ENCODE assay signal across 8 cellular contexts in genomic region chr19:52857378-52858191, GRCh38. TPM values are rescaled to one million over a fixed set of nuclear protein-coding genes. Genes with fewer than 3 reads are reported as not detected.
DNase-seq lines count a peak whose midpoint lies in the region; ATAC-seq, FAIRE-seq and TF ChIP-seq lines count a peak whose summit lies in the region.
"Not testable (repeated sequence)": the region's sequence is repeated elsewhere in the genome, so short reads cannot be mapped to it uniquely, and the experiment has no call there.

ZNF468 (minus strand) TSS chr19:52857619; CDS start chr19:52854272, 3,347 bp downstream.

- TF ChIP-seq POLR2A in GM12891 (IDR thresholded peaks at IDR 0.05; ENCODE audit: low read depth, low read length), result peak; percentile 84

- peak within 1 kb of the TSS; percentile 76 for H3K4me3 ChIP-seq in left ventricle myocardium inferior
- H3K4me3 ChIP-seq in tibial artery, result peak within 1 kb of the TSS; percentile 57 to 73

- H3K36me3 ChIP-seq in left ventricle myocardium inferior, result peaks cover 16% of the 10 kb centered on the region
- peaks cover 16 to 18% (median 18%) of the 10 kb centered on the region in 3 donors for H3K36me3 ChIP-seq in tibial artery

- peak; percentile 46 for DNase-seq in GM12891 (ENCODE audit: insufficient read length, low spot score)
- peak; percentile 70 to 84 (median 78) for DNase-seq in NCI-H1417 (lab: John Stamatoyannopoulos, UW)
- DNase-seq in amygdala (lab: John Stamatoyannopoulos, UW), result peak in 53 of 56 donors; percentile 11 to 84 (median 57)
- DNase-seq in left ventricle myocardium inferior, result peak; percentile 60
- DNase-seq in pons (ENCODE audit: low spot score), result peak; percentile 54
- peak; percentile 79 to 86 for DNase-seq in tibial artery

- H3K27ac ChIP-seq in left ventricle myocardium inferior (replicated peaks) (peak within 1 kb of the TSS; percentile 60), tibial artery (peak within 1 kb of the TSS; percentile 75 to 76)

- FAIRE-seq in GM12891 (lab: Jason Lieb, UNC), result peak; percentile 100

- not testable (repeated sequence) for H3K4me1 ChIP-seq in left ventricle myocardium inferior
- peaks cover 0 to 12% (median 2%) of the 10 kb centered on the region in 4 donors for H3K4me1 ChIP-seq in tibial artery

- peak; percentile 33 for TF ChIP-seq CTCF in left ventricle myocardium inferior (IDR thresholded peaks at IDR 0.05; ENCODE audit: borderline replicate concordance)
- TF ChIP-seq CTCF in tibial artery (IDR thresholded peaks at IDR 0.05), result not testable (repeated sequence)

- ATAC-seq in HG02759 (IDR thresholded peaks at IDR 0.05; ENCODE audit: unreplicated experiment), result peak; percentile 98

- intact Hi-C loops in T-helper 2 cell treated with Interferon-gamma antibody and Interleukin-4, amounts not matched to agents 100 ng/mL and 5 ng/mL, for 36 hours (cut with micrococcal nuclease), result loop anchor here (1.0 to 2.0 kb wide), 4 partner anchors 39 to 246 kb away; partner anchors contain the start of genes ZNF160, ZNF320 and ZNF888
- intact Hi-C loops in left ventricle myocardium inferior (cut with micrococcal nuclease), result not testable (repeated sequence)
- intact Hi-C loops in tibial artery (cut with DNase I; ENCODE audit: low total_unique reads), result loop anchor here (5.0 kb wide), 1 partner anchor 35 kb away; the partner anchor contains the start of gene ZNF28

- H3K27me3 ChIP-seq in left ventricle myocardium inferior (ENCODE audit: low read depth); tibial artery: not testable (repeated sequence)

- not testable (repeated sequence) for H3K9me3 ChIP-seq in left ventricle myocardium inferior (replicated peaks); tibial artery

TF ChIP-seq in GM12891, 5 proteins besides CTCF, POLR2A, EP300 and RAD21:
- TF ChIP-seq POLR2AphosphoS5 (IDR thresholded peaks at IDR 0.05; ENCODE audit: low read depth, low read length) (peak; percentile 81), TAF1 (IDR thresholded peaks at IDR 0.05; ENCODE audit: low read depth, low read length) (peak; percentile 54; the same call in 1 of the 2 replicates)

RNA-seq across cellular contexts. Expression of gene ZNF468, which starts in this region (rescaled TPM):
- polyA plus RNA-seq in GM12891 (2012; ENCODE audit: low read depth, missing spikeins), result 4.7 TPM
- total RNA-seq in T-helper 2 cell treated with Interferon-gamma antibody and Interleukin-4, amounts not matched to agents 100 ng/mL and 5 ng/mL, for 36 hours, result 16.5 and 18.7 TPM in 2 replicates
- 8.3 TPM for total RNA-seq in left ventricle myocardium inferior

Comparison
In these comparisons a context has a peak if more than half of its experiments do, and no peak if none do; other contexts are left out.
1. Peak in every context shown above with its lines: DNase-seq, ATAC-seq, H3K4me3 ChIP-seq and H3K27ac ChIP-seq.